ENCODE assay signal across 19 cellular contexts in the genomic region with DNA sequence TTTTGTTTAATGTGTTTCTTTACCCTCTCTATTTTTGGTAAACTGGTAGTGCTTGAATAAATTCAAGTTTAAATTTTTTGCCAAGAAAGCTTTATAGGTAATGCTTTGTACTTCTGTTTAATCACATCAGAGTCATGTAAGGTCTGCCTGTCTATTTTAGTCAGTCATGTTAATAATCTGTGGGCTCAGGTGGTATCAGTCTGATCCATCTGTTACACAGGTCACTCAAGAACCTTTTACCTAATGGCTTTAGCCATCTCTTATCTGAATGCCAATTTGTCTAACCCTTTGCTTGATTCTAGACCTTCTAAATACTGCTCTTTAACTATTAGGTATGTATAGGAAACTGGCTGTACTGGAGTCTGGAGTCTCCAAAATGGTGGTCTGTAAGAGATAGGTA.
"Had no signal": no experiment of that assay in that cellular context is flagged by ENCODE, and none has a peak within 500 bp of the region (broad histone marks: within the 10 kb centered on the region; RNA-seq: fewer than 3 reads in every experiment).

No MANE protein-coding gene starts in this region.

- DNase-seq: activated CD4-positive, alpha-beta memory T cell treated with anti-CD3 and anti-CD28 coated beads for 36 hours; activated CD4-positive, alpha-beta T cell treated with anti-CD3 and anti-CD28 coated beads for 4 hours; activated gamma-delta T cell treated with Interleukin-2 at 50 U/mL for 16 hours; anterior cingulate cortex; central memory CD4-positive, alpha-beta T cell; colonic mucosa; head of caudate nucleus; kidney; stimulated activated CD4-positive, alpha-beta T cell treated with anti-CD3 and anti-CD28 coated beads, Interleukin-2, amount 100 ng/mL, for 24 hours; transverse colon; uterus had no signal

- H3K4me3 ChIP-seq: colonic mucosa, lung, neural progenitor cell, prostate gland, right atrium auricular region, transverse colon, uterus had no signal

- H3K36me3 ChIP-seq: uterus had no signal

- H3K27me3 ChIP-seq: colonic mucosa, neural progenitor cell, right atrium auricular region, transverse colon, uterus had no signal

- H3K27me3 Mint-ChIP-seq: activated CD4-positive, alpha-beta memory T cell treated with anti-CD3 and anti-CD28 coated beads for 36 hours; brain; stimulated activated naive CD8-positive, alpha-beta T cell treated with anti-CD3 and anti-CD28 coated beads, Interleukin-15, Interleukin-2, amounts not matched to agents 100 ng/mL and 50 ng/mL, for 24 hours had no signal

- H3K9me3 ChIP-seq: colonic mucosa, prostate gland, right atrium auricular region, transverse colon, uterus had no signal

- H3K9me3 Mint-ChIP-seq: activated CD4-positive, alpha-beta memory T cell treated with anti-CD3 and anti-CD28 coated beads for 36 hours; brain; mesothelial cell of epicardium; neural progenitor cell; stimulated activated naive CD8-positive, alpha-beta T cell treated with anti-CD3 and anti-CD28 coated beads, Interleukin-15, Interleukin-2, amounts not matched to agents 100 ng/mL and 50 ng/mL, for 24 hours had no signal

- H3K27ac ChIP-seq: colonic mucosa, neural progenitor cell, prostate gland, right atrium auricular region, transverse colon, uterus had no signal

- H3K27ac Mint-ChIP-seq: activated CD4-positive, alpha-beta memory T cell treated with anti-CD3 and anti-CD28 coated beads for 36 hours; mesothelial cell of epicardium; neural progenitor cell had no signal

- ATAC-seq: left lobe of liver had no signal

- H3K4me1 Mint-ChIP-seq: brain, mesothelial cell of epicardium, neural progenitor cell had no signal

- H3K4me1 ChIP-seq: colonic mucosa, neural progenitor cell, prostate gland, right atrium auricular region, transverse colon, uterus had no signal

- H3K4me3 Mint-ChIP-seq: activated CD4-positive, alpha-beta memory T cell treated with anti-CD3 and anti-CD28 coated beads for 36 hours; brain; mesothelial cell of epicardium; neural progenitor cell; stimulated activated naive CD8-positive, alpha-beta T cell treated with anti-CD3 and anti-CD28 coated beads, Interleukin-15, Interleukin-2, amounts not matched to agents 100 ng/mL and 50 ng/mL, for 24 hours had no signal
